In the genomic region with DNA sequence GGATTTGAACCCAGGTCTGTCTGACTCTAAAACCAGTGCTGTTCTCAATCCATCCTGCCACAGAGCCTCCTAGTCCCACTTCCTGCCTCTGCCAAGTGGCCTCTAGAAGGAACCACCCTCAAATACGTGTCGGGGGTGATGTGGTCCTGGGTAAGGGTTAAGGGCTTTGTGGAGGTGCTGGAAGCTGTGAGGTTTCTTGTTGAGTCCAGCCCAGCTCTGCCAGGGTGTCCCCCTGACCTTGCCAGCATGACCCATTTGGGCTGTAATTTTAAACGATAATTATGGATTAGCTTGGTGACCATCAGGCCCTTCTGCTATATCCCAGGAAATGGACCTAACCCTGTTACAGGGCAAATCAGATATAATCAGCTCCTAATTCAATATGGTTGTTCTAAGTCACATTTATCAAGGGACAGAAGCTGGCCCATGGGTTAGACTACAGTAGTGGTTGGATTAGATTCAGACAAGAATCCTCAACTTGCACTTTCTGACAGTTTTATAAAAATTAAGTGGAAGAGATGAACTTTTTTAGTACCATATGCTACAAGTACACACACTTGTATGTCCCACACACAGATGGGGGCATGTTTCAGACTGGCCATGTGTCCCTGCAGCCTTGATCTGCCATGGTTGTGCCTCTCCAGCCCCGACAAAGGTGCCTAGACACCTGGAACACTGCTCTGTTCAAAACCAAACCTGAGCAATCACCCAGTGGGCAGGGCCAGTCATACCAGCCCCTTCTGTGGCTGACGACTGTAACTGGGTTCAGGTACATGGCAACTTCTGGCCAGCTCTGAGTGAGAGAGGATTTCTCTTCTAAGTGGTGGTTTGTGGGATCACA, we compare ENCODE assay signal across 13 cellular contexts. TPM values are rescaled to one million over a fixed set of nuclear protein-coding genes. Genes with fewer than 3 reads are reported as not detected.
DNase-seq lines count a peak whose midpoint lies in the region; ATAC-seq, FAIRE-seq and TF ChIP-seq lines count a peak whose summit lies in the region.
"Had no signal": no experiment of that assay in that cellular context is flagged by ENCODE, and none has a peak within 500 bp of the region (broad histone marks: within the 10 kb centered on the region; RNA-seq: fewer than 3 reads in every experiment).

No MANE protein-coding gene starts in this region.

- no peak overlapping the region for H4K8ac ChIP-seq in H1 (ENCODE audit: extremely low read depth, insufficient read depth, low read length)

- TF ChIP-seq RAD21 in H1 (IDR thresholded peaks at IDR 0.05 in 1 of 2, conservative IDR thresholded peaks at IDR 0.05 in 1 of 2; ENCODE audit: low read depth in 2 of 2, low read length in 2 of 2): no peak

- DNase-seq in activated T-cell treated with anti-CD3 and anti-CD28 coated beads for 48 hours (ENCODE audit: low read depth) (peak; percentile 35), H1 (ENCODE audit: low read depth in 1 of 2, low spot score in 2 of 2) (no peak), HK-2 (ENCODE audit: unreplicated experiment) (no peak)
- DNase-seq in activated T-cell treated with anti-CD3 and anti-CD28 coated beads, Interleukin-2, amount 50 U/mL, for 1 hour: no peak
- DNase-seq in stimulated activated naive CD8-positive, alpha-beta T cell treated with anti-CD3 and anti-CD28 coated beads, Interleukin-15, amount 100 ng/mL, for 72 hours: peak in 1 of 2 donors; percentile 30
- DNase-seq in stimulated activated naive CD8-positive, alpha-beta T cell treated with anti-CD3 and anti-CD28 coated beads, Interleukin-15, Interleukin-2, amounts not matched to agents 100 U/mL and 50 U/mL, for 24 hours: no peak
- DNase-seq: AML-193, Calu3, H7, NCI-H1436 treated with DMSO at 0.1 percent for 48 hours, NCI-H2081, NCI-H524 had no signal

- H3K4me1 ChIP-seq in H1 (replicated peaks in 1 of 4; ENCODE audit: control insufficient read depth in 3 of 4, insufficient read depth in 4 of 4, low read length in 3 of 4): peaks cover 0 to 11% (median 2%) of the 10 kb centered on the region in 4 experiments; a peak in 5 of 7 replicates

- no peaks in the 10 kb centered on the region for H3K9me3 Mint-ChIP-seq in stimulated activated naive CD8-positive, alpha-beta T cell treated with anti-CD3 and anti-CD28 coated beads, Interleukin-15, amount 100 ng/mL, for 72 hours

- peak overlapping the region; percentile 97; the same call in 1 of the 2 replicates for H2BK20ac ChIP-seq in H1 (ENCODE audit: low read length)

- 89% methylated on average over 5 of the region's 5 CpGs; no CpG with 5 or more reads in 1 of the 2 experiments for WGBS in H1 (ENCODE audit: extremely low coverage in 1 of 2, insufficient coverage in 1 of 2, insufficient read length in 1 of 2, insufficient replicate concordance in 2 of 2, low coverage in 1 of 2, low lambda C conversion rate in 2 of 2, missing lambda C conversion rate in 1 of 2), 2 experiments

- CTCF ChIA-PET in H1 (lab: Charles Lee; ENCODE audit: partially characterized antibody): interaction anchor here (0.8 to 5.8 kb wide), 10 partner anchors 8 to 52 kb away, joined by 3 to 26 read pairs (median 5); no protein-coding TSS in a partner anchor

- H3K27me3 Mint-ChIP-seq in stimulated activated naive CD8-positive, alpha-beta T cell treated with anti-CD3 and anti-CD28 coated beads, Interleukin-15, amount 100 ng/mL, for 72 hours: peaks cover 17% of the 10 kb centered on the region

- H3K79me1 ChIP-seq in H1 (ENCODE audit: low read depth, low read length): no peaks in the 10 kb centered on the region

- TF ChIP-seq POLR2A in H1 (IDR thresholded peaks at IDR 0.05; ENCODE audit: control extremely low read depth in 1 of 2, low read depth in 2 of 2, low read length in 2 of 2): no peak

- no peak overlapping the region for H4K91ac ChIP-seq in H1 (replicated peaks; ENCODE audit: insufficient read length, low read length)

- H3K4me2 ChIP-seq in H1 (ENCODE audit: insufficient read depth in 1 of 2, low read depth in 2 of 2, low read length in 2 of 2): no peak overlapping the region

- no peak for TF ChIP-seq EP300 in H1 (IDR thresholded peaks at IDR 0.05; ENCODE audit: borderline replicate concordance in 1 of 2, low read depth in 2 of 2, low read length in 2 of 2)

- H3K9me3 ChIP-seq in H1 (ENCODE audit: insufficient read depth in 2 of 2, low read depth in 1 of 2, low read length in 1 of 2): no peaks in the 10 kb centered on the region

- H3K27ac ChIP-seq in H1 (ENCODE audit: low read depth, low read length): no peak overlapping the region

- H3K4me3 ChIP-seq in H1 (ENCODE audit: extremely low read depth in 1 of 4, insufficient read depth in 2 of 4, low read depth in 3 of 4, low read length in 4 of 4): no peak overlapping the region

- H3K56ac ChIP-seq in H1 (replicated peaks; ENCODE audit: insufficient read length, low read depth, low read length): no peak overlapping the region

- no peak overlapping the region for H2AFZ ChIP-seq in H1 (ENCODE audit: low read length)

- no peak overlapping the region for H4K5ac ChIP-seq in H1 (ENCODE audit: insufficient read length, low read depth, low read length)

- peak; percentile 85 for ATAC-seq in stimulated activated naive CD8-positive, alpha-beta T cell treated with anti-CD3 and anti-CD28 coated beads, Interleukin-15, amount 100 ng/mL, for 72 hours
- ATAC-seq in stimulated activated naive CD8-positive, alpha-beta T cell treated with anti-CD3 and anti-CD28 coated beads, Interleukin-15, Interleukin-2, amounts not matched to agents 100 U/mL and 50 U/mL, for 24 hours: no peak
- ATAC-seq in HG03469 (IDR thresholded peaks at IDR 0.05; ENCODE audit: unreplicated experiment): no peak

- no peak overlapping the region for H2BK15ac ChIP-seq in H1 (ENCODE audit: low read length)

- H4K20me1 ChIP-seq in H1 (replicated peaks in 1 of 2; ENCODE audit: control insufficient read depth in 1 of 2, insufficient read depth in 2 of 2, low read length in 2 of 2): peaks cover 0 to 2% of the 10 kb centered on the region in 2 experiments

- no peak overlapping the region for H3K4me3 Mint-ChIP-seq in stimulated activated naive CD8-positive, alpha-beta T cell treated with anti-CD3 and anti-CD28 coated beads, Interleukin-15, amount 100 ng/mL, for 72 hours

- FAIRE-seq in H1 (lab: Jason Lieb, UNC): no peak

- H3K23me2 ChIP-seq in H1 (ENCODE audit: low read depth, low read length): no peaks in the 10 kb centered on the region

- no peaks in the 10 kb centered on the region for H3K27me3 ChIP-seq in H1 (replicated peaks in 1 of 4; ENCODE audit: control insufficient read depth in 3 of 4, extremely low read depth in 1 of 4, insufficient read depth in 3 of 4, low read length in 3 of 4)

- POLR2A ChIA-PET in H1 (lab: Charles Lee; ENCODE audit: partially characterized antibody): interaction anchor here (1.2 kb wide), 1 partner anchor 8 kb away, joined by 4 read pairs; no protein-coding TSS in a partner anchor

- H3K4ac ChIP-seq in H1 (replicated peaks; ENCODE audit: insufficient read length, low read depth, low read length): no peak overlapping the region

- TF ChIP-seq CTCF in H1 (IDR thresholded peaks at IDR 0.05; ENCODE audit: control extremely low read depth in 1 of 3, insufficient read depth in 1 of 3, low read depth in 1 of 3, low read length in 3 of 3): no peak

- H3K36me3 ChIP-seq in H1 (ENCODE audit: control insufficient read depth in 2 of 4, insufficient read depth in 4 of 4, low read length in 3 of 4): no peaks in the 10 kb centered on the region

- H3K4me1 Mint-ChIP-seq in stimulated activated naive CD8-positive, alpha-beta T cell treated with anti-CD3 and anti-CD28 coated beads, Interleukin-15, amount 100 ng/mL, for 72 hours: peaks cover 22% of the 10 kb centered on the region

- H3K23ac ChIP-seq in H1 (ENCODE audit: insufficient read length): no peak overlapping the region

- no peak overlapping the region for H3K14ac ChIP-seq in H1 (ENCODE audit: insufficient read length)

- no peak overlapping the region for H2AK5ac ChIP-seq in H1 (ENCODE audit: low read depth, low read length)

- no peak overlapping the region for H2BK5ac ChIP-seq in H1 (ENCODE audit: low read depth, low read length)

- H3K18ac ChIP-seq in H1 (ENCODE audit: extremely low read depth, low read length): no peak overlapping the region

- no peak overlapping the region for H3K9ac ChIP-seq in H1 (replicated peaks in 1 of 4; ENCODE audit: extremely low read depth in 1 of 4, low read depth in 3 of 4, low read length in 3 of 4)

- no peak overlapping the region for H2BK120ac ChIP-seq in H1 (replicated peaks; ENCODE audit: low read depth, low read length)

- H3K79me2 ChIP-seq in H1 (ENCODE audit: control insufficient read depth in 1 of 2, insufficient read depth in 2 of 2, low read length in 2 of 2): no peaks in the 10 kb centered on the region

- H2BK12ac ChIP-seq in H1 (ENCODE audit: low read depth, low read length): peak overlapping the region; percentile 71; the same call in 1 of the 2 replicates

- peak overlapping the region in 1 of 2 donors; percentile 19 for H3K27ac Mint-ChIP-seq in stimulated activated naive CD8-positive, alpha-beta T cell treated with anti-CD3 and anti-CD28 coated beads, Interleukin-15, amount 100 ng/mL, for 72 hours

TF ChIP-seq in H1, 55 proteins besides CTCF, POLR2A, EP300 and RAD21 (continues in another document):
- TF ChIP-seq, protein P1, sequence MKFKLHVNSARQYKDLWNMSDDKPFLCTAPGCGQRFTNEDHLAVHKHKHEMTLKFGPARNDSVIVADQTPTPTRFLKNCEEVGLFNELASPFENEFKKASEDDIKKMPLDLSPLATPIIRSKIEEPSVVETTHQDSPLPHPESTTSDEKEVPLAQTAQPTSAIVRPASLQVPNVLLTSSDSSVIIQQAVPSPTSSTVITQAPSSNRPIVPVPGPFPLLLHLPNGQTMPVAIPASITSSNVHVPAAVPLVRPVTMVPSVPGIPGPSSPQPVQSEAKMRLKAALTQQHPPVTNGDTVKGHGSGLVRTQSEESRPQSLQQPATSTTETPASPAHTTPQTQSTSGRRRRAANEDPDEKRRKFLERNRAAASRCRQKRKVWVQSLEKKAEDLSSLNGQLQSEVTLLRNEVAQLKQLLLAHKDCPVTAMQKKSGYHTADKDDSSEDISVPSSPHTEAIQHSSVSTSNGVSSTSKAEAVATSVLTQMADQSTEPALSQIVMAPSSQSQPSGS (IDR thresholded peaks at IDR 0.05; ENCODE audit: low read length): no peak
- TF ChIP-seq SP2 (IDR thresholded peaks at IDR 0.05; ENCODE audit: low read length): no peak
- TF ChIP-seq TCF12 (IDR thresholded peaks at IDR 0.05; ENCODE audit: low read depth, low read length): no peak
- TF ChIP-seq HDAC2 (IDR thresholded peaks at IDR 0.05; ENCODE audit: borderline replicate concordance in 1 of 2, low read depth in 2 of 2, low read length in 2 of 2): no peak
- TF ChIP-seq GABPA (IDR thresholded peaks at IDR 0.05; ENCODE audit: borderline replicate concordance, insufficient read depth, low read length): no peak

RNA-seq across cellular contexts. Expression of a gene that starts 48.0 kb away (rescaled TPM):
- total RNA-seq in H1 (2021; fragmentation: NEBNext Ultra II Directional; extraction: Animal tissue kit (Norgen Biotek cat#: 25700)): 1.1 and 1.3 TPM in 2 replicates
- polyA plus RNA-seq in H1 (2011; rRNA removed): 0.39 and 0.55 TPM in 2 replicates
- 0.39 TPM for polyA plus RNA-seq in H1 (2011; cell fraction: cytosol; rRNA removed)
- 1.3 TPM for polyA plus RNA-seq in H1 (2011; cell fraction: nucleus; rRNA removed)
- 1.2 to 1.8 TPM (median 1.7 TPM) in 4 replicates for polyA plus RNA-seq in H1 (2012, experiment 1 of 2)
- polyA plus RNA-seq in H1 (2012, experiment 2 of 2): 0.35 TPM
- 0.39 TPM for polyA plus RNA-seq in H1 (2013, experiment 1 of 2)
- polyA plus RNA-seq in H1 (2013, experiment 2 of 2): 0.46 TPM
- 0.12 and 0.66 TPM in 2 replicates for polyA minus RNA-seq in H1 (2011; rRNA and poly(A)+ RNA removed)
- 1.6 TPM for polyA minus RNA-seq in H1 (2011; cell fraction: cytosol; rRNA and poly(A)+ RNA removed)
- 1.1 TPM for polyA minus RNA-seq in H1 (2011; cell fraction: nucleus; rRNA and poly(A)+ RNA removed)
